In genomic region chr11:133930767-133931448, GRCh38 we compare ENCODE assay signal across 11 cellular contexts. TPM values are rescaled to one million over a fixed set of nuclear protein-coding genes. Genes with fewer than 3 reads are reported as not detected.
DNase-seq lines count a peak whose midpoint lies in the region; TF ChIP-seq lines count a peak whose summit lies in the region.
"Had no signal": no experiment of that assay in that cellular context is flagged by ENCODE, and none has a peak within 500 bp of the region (broad histone marks: within the 10 kb centered on the region; RNA-seq: fewer than 3 reads in every experiment).

No MANE protein-coding gene starts in this region.

- H3K4me3 ChIP-seq in brain microvascular endothelial cell (ENCODE audit: low read depth, low read length) (no peak overlapping the region), kidney epithelial cell (ENCODE audit: low read depth, low read length) (no peak overlapping the region)

- TF ChIP-seq CTCF in GM13977 (IDR thresholded peaks at IDR 0.05; ENCODE audit: extremely low read depth, insufficient read depth, missing control alignments) (peak; percentile 20), brain microvascular endothelial cell (IDR thresholded peaks at IDR 0.05; ENCODE audit: low read depth, low read length, missing control alignments) (peak; percentile 35), kidney epithelial cell (IDR thresholded peaks at IDR 0.05; ENCODE audit: insufficient read depth, low read length, poor library complexity, severe bottlenecking) (peak; percentile 14)

- H3K36me3 ChIP-seq in brain microvascular endothelial cell (replicated peaks), result no peaks in the 10 kb centered on the region
- H3K36me3 ChIP-seq in kidney epithelial cell (ENCODE audit: control insufficient read depth, insufficient read depth, low read length), result no peaks in the 10 kb centered on the region

- in situ Hi-C loops in GM13977 (cut with MboI; ENCODE audit: low pct_unique_long_range_greater_than_20kb, low sequenced_read_pairs, unreplicated experiment) (no loop called here), brain microvascular endothelial cell (cut with HindIII; ENCODE audit: low pct_ligation_motif_present, low sequenced_read_pairs) (no loop called here)

- DNase-seq in AG08395 (ENCODE audit: low spot score), result peak; percentile 42
- no peak for DNase-seq in GM13977 (ENCODE audit: low spot score)
- no peak for DNase-seq in brain microvascular endothelial cell
- DNase-seq in kidney epithelial cell (ENCODE audit: low read depth), result no peak
- no peak for DNase-seq in HuH-7.5 (ENCODE audit: low spot score)
- no peak for DNase-seq in NCI-H1092 (lab: John Stamatoyannopoulos, UW)
- no peak for DNase-seq in NCI-H2081 treated with DMSO at 0.1 percent for 48 hours (lab: John Stamatoyannopoulos, UW)
- no peak for DNase-seq in occipital lobe (lab: John Stamatoyannopoulos, UW)
- DNase-seq: activated CD8-positive, alpha-beta memory T cell treated with anti-CD3 and anti-CD28 coated beads, Interleukin-2, amount 50 U/mL, for 4 hours; NCI-H446; stimulated activated CD4-positive, alpha-beta T cell treated with anti-CD3 and anti-CD28 coated beads, Interleukin-2, amount 100 ng/mL, for 48 hours had no signal

- H3K27ac ChIP-seq in brain microvascular endothelial cell, result no peak overlapping the region

- H3K27me3 ChIP-seq in brain microvascular endothelial cell (replicated peaks), result no peaks in the 10 kb centered on the region
- no peaks in the 10 kb centered on the region for H3K27me3 ChIP-seq in kidney epithelial cell (ENCODE audit: control insufficient read depth, insufficient read depth, low read length)

RNA-seq across cellular contexts. Expression of gene IGSF9B, which starts 25.9 kb away (rescaled TPM):
- 5.9 and 6.3 TPM in 2 replicates for total RNA-seq in kidney epithelial cell
- 5.5 TPM for total RNA-seq in occipital lobe
